ENCODE assay signal across 9 cellular contexts in the genomic region with DNA sequence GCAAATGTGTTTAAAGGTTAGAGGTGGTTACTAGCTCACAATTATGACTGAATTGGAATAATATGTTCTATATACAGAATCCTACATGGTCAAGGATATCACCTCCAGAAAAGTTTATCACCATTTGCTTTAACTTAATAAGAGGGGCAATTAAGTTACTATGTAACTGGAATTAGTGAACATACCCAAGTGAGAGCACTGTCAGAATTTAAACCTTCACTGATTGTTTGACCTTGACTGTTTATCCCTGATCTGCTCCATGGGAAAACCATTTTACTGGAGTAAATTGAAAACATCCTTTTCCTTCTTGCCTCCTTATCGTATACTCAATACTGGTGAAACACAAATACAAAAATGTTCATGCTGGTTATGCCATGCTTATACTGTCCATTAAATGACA.
"Had no signal": no experiment of that assay in that cellular context is flagged by ENCODE, and none has a peak within 500 bp of the region (broad histone marks: within the 10 kb centered on the region; RNA-seq: fewer than 3 reads in every experiment).

No MANE protein-coding gene starts in this region.

- ATAC-seq: GM23338, K562 had no signal

- FAIRE-seq: HTR-8/SVneo, K562 had no signal

- H2AFZ ChIP-seq: GM23338 had no signal

- H3K4me3 ChIP-seq: GM23338, K562 had no signal

- DNase-seq: H9, HCEC 1CT, HFFc6, IMR-90, Kasumi-1, KG1 had no signal

- H3K4me2 ChIP-seq: GM23338 had no signal
